10 cellular contexts compared by ENCODE assay signal in genomic region chr7:142445019-142445686, GRCh38.
A peak's percentile ranks its signal among the peaks of the same experiment; 100 is the strongest.
DNase-seq lines count a peak whose midpoint lies in the region; ATAC-seq and TF ChIP-seq lines count a peak whose summit lies in the region.
"Had no signal": no experiment of that assay in that cellular context is flagged by ENCODE, and none has a peak within 500 bp of the region (broad histone marks: within the 10 kb centered on the region; RNA-seq: fewer than 3 reads in every experiment).

No MANE protein-coding gene starts in this region.

- POLR2A ChIA-PET in AG04450 (lab: Yijun Ruan, JAX): interaction anchor here (0.6 kb wide), 1 partner anchor 768 kb away, joined by 3 read pairs; no protein-coding TSS in a partner anchor

- no peaks in the 10 kb centered on the region for H3K9me3 ChIP-seq in AG04450 (ENCODE audit: control insufficient read depth, insufficient read depth, low read length)
- H3K9me3 ChIP-seq: left lung had no signal

- ATAC-seq in GM18868 (IDR thresholded peaks at IDR 0.05; ENCODE audit: unreplicated experiment) (peak; percentile 27), HG03095 (IDR thresholded peaks at IDR 0.05; ENCODE audit: unreplicated experiment) (no peak), HG03097 (IDR thresholded peaks at IDR 0.05; ENCODE audit: low FRiP score, unreplicated experiment) (no peak), GM18517 (IDR thresholded peaks at IDR 0.05; ENCODE audit: unreplicated experiment) (no peak)
- ATAC-seq: left lung had no signal

- H3K27me3 ChIP-seq in AG04450 (ENCODE audit: control insufficient read depth, insufficient read depth, low read length): no peaks in the 10 kb centered on the region
- H3K27me3 ChIP-seq: left lung had no signal

- no peak overlapping the region for H3K27ac ChIP-seq in AG04450 (ENCODE audit: low read depth, low read length)
- H3K27ac ChIP-seq: left lung, SK-N-MC had no signal

- no peak for DNase-seq in AG04450 (ENCODE audit: low read depth, low spot score)
- DNase-seq in activated CD4-positive, alpha-beta T cell treated with anti-CD3 and anti-CD28 coated beads for 48 hours: peak; percentile 61
- no peak for DNase-seq in epithelial cell of proximal tubule (ENCODE audit: low read depth)
- DNase-seq in NCI-H748 treated with DMSO at 0.1 percent for 48 hours (lab: John Stamatoyannopoulos, UW): no peak
- DNase-seq: left lung had no signal

- no peak overlapping the region for H3K4me3 ChIP-seq in AG04450 (ENCODE audit: low read depth, low read length)
- H3K4me3 ChIP-seq in epithelial cell of proximal tubule (ENCODE audit: low read depth, low read length): no peak overlapping the region
- H3K4me3 ChIP-seq: left lung, SK-N-MC had no signal

- 0 out of 2 replicates have a peak, but pooled peaks have one; percentile 21 for TF ChIP-seq CTCF in AG04450 (IDR thresholded peaks at IDR 0.05; ENCODE audit: low read depth, low read length)
- TF ChIP-seq CTCF in epithelial cell of proximal tubule (conservative IDR thresholded peaks at IDR 0.05; ENCODE audit: low read depth, low read length): peak; percentile 44

- CTCF ChIA-PET in AG04450 (lab: Charles Lee): interaction anchor here (0.9 to 3.5 kb wide), 5 partner anchors 14 to 366 kb away, joined by 3 to 16 read pairs (median 4); no protein-coding TSS in a partner anchor
